Comparison of ENCODE assay signal across 1 cellular context in genomic region chr6:34575326-34575725, GRCh38.
TF ChIP-seq lines count a peak whose summit lies in the region.

No MANE protein-coding gene starts in this region.

TF ChIP-seq in GM23338, 12 proteins besides CTCF, POLR2A, EP300 and RAD21:
- no peak for TF ChIP-seq ETS1 (IDR thresholded peaks at IDR 0.05)
- no peak for TF ChIP-seq STAT1 (IDR thresholded peaks at IDR 0.05; ENCODE audit: unreplicated experiment)
- TF ChIP-seq NANOG (IDR thresholded peaks at IDR 0.05; ENCODE audit: borderline replicate concordance), result no peak
- TF ChIP-seq REST (IDR thresholded peaks at IDR 0.05; ENCODE audit: unreplicated experiment), result no peak
- no peak for TF ChIP-seq EZH2phosphoT487 (IDR thresholded peaks at IDR 0.05; ENCODE audit: unreplicated experiment)
- TF ChIP-seq ZNF114 (CRISPR knock-in tag; IDR thresholded peaks at IDR 0.05), result no peak
- TF ChIP-seq JUNB (IDR thresholded peaks at IDR 0.05; ENCODE audit: unreplicated experiment), result no peak
- no peak for TF ChIP-seq POLR2AphosphoS5 (IDR thresholded peaks at IDR 0.05; ENCODE audit: low read depth)
- TF ChIP-seq ZNF462 (CRISPR knock-in tag; IDR thresholded peaks at IDR 0.05), result no peak
- no peak for TF ChIP-seq EZH2 (IDR thresholded peaks at IDR 0.05; ENCODE audit: low read depth, unreplicated experiment)
- no peak for TF ChIP-seq ZNF331 (CRISPR knock-in tag; IDR thresholded peaks at IDR 0.05; ENCODE audit: low read depth)
- TF ChIP-seq CREB1 (CRISPR knock-in tag; IDR thresholded peaks at IDR 0.05; ENCODE audit: low read depth), result no peak
